In genomic region chr9:30065888-30066287, GRCh38 we compare ENCODE assay signal across 20 cellular contexts.
A peak's percentile ranks its signal among the peaks of the same experiment; 100 is the strongest.
DNase-seq lines count a peak whose midpoint lies in the region; ATAC-seq, FAIRE-seq and TF ChIP-seq lines count a peak whose summit lies in the region.
"Had no signal": no experiment of that assay in that cellular context is flagged by ENCODE, and none has a peak within 500 bp of the region (broad histone marks: within the 10 kb centered on the region; RNA-seq: fewer than 3 reads in every experiment).

No MANE protein-coding gene starts in this region.

- H3K9me3 ChIP-seq in pancreas = no peaks in the 10 kb centered on the region
- H3K9me3 ChIP-seq: mucosa of descending colon had no signal

- no peaks in the 10 kb centered on the region for H3K4me1 ChIP-seq in pancreas

- TF ChIP-seq CTCF in HFFc6 (IDR thresholded peaks at IDR 0.05) (peak; percentile 36; the same call in 1 of the 2 replicates), natural killer cell (IDR thresholded peaks at IDR 0.05) (no peak), pancreas (IDR thresholded peaks at IDR 0.05) (no peak)

- H3K36me3 ChIP-seq in pancreas (no peaks in the 10 kb centered on the region), H7 (replicated peaks; ENCODE audit: control insufficient read depth, insufficient read depth, low read length) (no peaks in the 10 kb centered on the region)

- no peaks in the 10 kb centered on the region for H3K4me1 Mint-ChIP-seq in HFFc6 (ENCODE audit: low read depth)
- peaks cover 0 to 10% of the 10 kb centered on the region in 2 donors for H3K4me1 Mint-ChIP-seq in natural killer cell
- H3K4me1 Mint-ChIP-seq: activated CD4-positive, alpha-beta T cell treated with anti-CD3 and anti-CD28 coated beads, Interleukin-2, amount 10 ng/mL, durations not matched to agents 24 days and 14 days; B cell had no signal

- H3K4me3 Mint-ChIP-seq in HFFc6 = no peak overlapping the region
- H3K4me3 Mint-ChIP-seq in natural killer cell = peak overlapping the region; percentile 21
- H3K4me3 Mint-ChIP-seq: activated CD4-positive, alpha-beta T cell treated with anti-CD3 and anti-CD28 coated beads, Interleukin-2, amount 10 ng/mL, durations not matched to agents 24 days and 14 days; B cell had no signal

- no peaks in the 10 kb centered on the region for H3K27me3 ChIP-seq in pancreas
- H3K27me3 ChIP-seq in H7 (ENCODE audit: control insufficient read depth, insufficient read depth, low read length) = no peaks in the 10 kb centered on the region

- H3K27me3 Mint-ChIP-seq in HFFc6 (ENCODE audit: insufficient read depth) (no peaks in the 10 kb centered on the region), natural killer cell (ENCODE audit: low read depth in 2 of 2) (no peaks in the 10 kb centered on the region)
- H3K27me3 Mint-ChIP-seq: activated CD4-positive, alpha-beta T cell treated with anti-CD3 and anti-CD28 coated beads, Interleukin-2, amount 10 ng/mL, durations not matched to agents 24 days and 14 days; B cell had no signal

- H3K36me3 Mint-ChIP-seq in HFFc6 (ENCODE audit: low read depth) = no peaks in the 10 kb centered on the region
- no peaks in the 10 kb centered on the region for H3K36me3 Mint-ChIP-seq in natural killer cell

- ATAC-seq in natural killer cell = peak; percentile 32 to 81 (median 78)
- no peak for ATAC-seq in pancreas
- ATAC-seq: mucosa of descending colon, sciatic nerve had no signal

- H3K27ac Mint-ChIP-seq in HFFc6 (no peak overlapping the region), natural killer cell (no peak overlapping the region)
- H3K27ac Mint-ChIP-seq: activated CD4-positive, alpha-beta T cell treated with anti-CD3 and anti-CD28 coated beads, Interleukin-2, amount 10 ng/mL, durations not matched to agents 24 days and 14 days; B cell had no signal

- no peak for FAIRE-seq in pancreas (lab: Jason Lieb, UNC)
- FAIRE-seq: astrocyte had no signal

- DNase-seq in Caki2 (ENCODE audit: low read depth) = peak; percentile 39
- peak; percentile 7 for DNase-seq in HFFc6
- DNase-seq in SK-MEL-5 (ENCODE audit: low read depth, low spot score) = peak; percentile 17
- no peak for DNase-seq in natural killer cell
- no peak for DNase-seq in stimulated activated naive CD4-positive, alpha-beta T cell treated with Interleukin-2 at 50 U/mL for 16 hours (lab: John Stamatoyannopoulos, UW)
- no peak for DNase-seq in pancreas
- DNase-seq in NCI-H526 treated with DMSO at 0.1 percent for 48 hours (lab: John Stamatoyannopoulos, UW) = no peak
- no peak for DNase-seq in H7
- DNase-seq: activated CD4-positive, alpha-beta T cell treated with anti-CD3 and anti-CD28 coated beads, Interleukin-2, amount 10 ng/mL, durations not matched to agents 24 days and 14 days; activated naive CD4-positive, alpha-beta T cell; DMS153; foreskin fibroblast; mucosa of descending colon; NCI-H1930; NCI-H510A; stimulated activated CD4-positive, alpha-beta T cell treated with anti-CD3 and anti-CD28 coated beads, Interleukin-2, amount 100 ng/mL, for 24 hours; T-helper 9 cell had no signal

- no peak overlapping the region for H3K27ac ChIP-seq in pancreas

- 62 to 64% methylated on average over 8 of the region's 8 CpGs for WGBS in pancreas, 2 donors

- H3K4me3 ChIP-seq in pancreas (no peak overlapping the region), H7 (ENCODE audit: insufficient read depth, low read depth, low read length) (no peak overlapping the region)
- H3K4me3 ChIP-seq: mucosa of descending colon had no signal

- H3K9me3 Mint-ChIP-seq in HFFc6 (no peaks in the 10 kb centered on the region), natural killer cell (peaks cover 6% of the 10 kb centered on the region in 2 donors)
- H3K9me3 Mint-ChIP-seq: activated CD4-positive, alpha-beta T cell treated with anti-CD3 and anti-CD28 coated beads, Interleukin-2, amount 10 ng/mL, durations not matched to agents 24 days and 14 days had no signal

- in situ Hi-C loops in Caki2 (cut with HindIII; ENCODE audit: low pct_unique_long_range_greater_than_20kb, low sequenced_read_pairs) = no loop called here
- in situ Hi-C loops in SK-MEL-5 (cut with HindIII; ENCODE audit: low pct_unique_long_range_greater_than_20kb, low sequenced_read_pairs) = no loop called here

- intact Hi-C loops in natural killer cell (cut with micrococcal nuclease) (no loop called here), pancreas (cut with DNase I) (no loop called here)

Comparison
In these comparisons a context has a peak if more than half of its experiments do, and no peak if none do; other contexts are left out.
1. DNase-seq: peak in Caki2 (single experiment), HFFc6 (single experiment) and SK-MEL-5 (single experiment); none in natural killer cell (single experiment), stimulated activated naive CD4-positive, alpha-beta T cell treated with Interleukin-2 at 50 U/mL for 16 hours (single experiment), pancreas (0 of 6), NCI-H526 treated with DMSO at 0.1 percent for 48 hours (single experiment) and H7 (single experiment).
2. ATAC-seq: peak in natural killer cell (3 of 3); none in pancreas (0 of 4).